Comparison of ENCODE assay signal across 1 cellular context in the genomic region with DNA sequence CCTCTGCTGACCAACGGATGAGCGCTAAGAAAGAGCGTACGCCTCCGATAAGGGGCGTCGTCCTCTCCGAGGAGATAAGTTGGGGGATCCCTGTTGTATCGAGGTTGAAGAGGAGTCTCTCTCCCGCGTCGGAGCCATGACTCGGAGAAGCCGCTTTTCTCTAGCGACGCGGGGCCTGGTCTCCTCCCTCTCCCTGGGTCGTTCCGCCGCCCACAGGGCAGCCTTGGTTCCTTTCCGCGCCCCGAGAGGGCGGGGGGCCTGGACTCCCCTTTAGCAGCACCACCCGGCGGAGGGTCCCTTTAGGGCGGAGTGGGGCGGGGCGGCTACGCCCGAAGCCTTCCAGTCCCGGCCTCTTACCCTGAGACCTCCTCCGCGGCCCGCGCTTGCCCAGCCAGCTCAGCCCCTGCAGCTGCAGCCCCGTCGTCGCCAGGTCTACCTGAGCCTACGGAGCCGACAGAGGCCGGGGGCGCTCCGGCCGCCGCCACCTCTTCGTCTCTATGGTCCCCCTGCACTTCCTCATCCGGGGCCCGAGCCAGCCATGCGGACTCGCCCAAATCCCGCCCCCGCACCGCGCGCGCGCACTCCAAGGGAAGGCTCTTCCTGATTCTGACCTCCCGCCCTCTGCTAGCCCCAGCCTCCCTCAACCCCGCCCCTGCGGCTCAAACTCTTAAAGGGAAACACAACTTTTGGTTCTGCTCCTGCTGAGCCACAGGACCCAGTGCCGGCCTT.
TF ChIP-seq lines count a peak whose summit lies in the region.

A gene (minus strand): TSS at position 497 of the 729 bp plus-strand sequence. CDS start 11,272 bp downstream, outside the sequence.

TF ChIP-seq in HepG2, 621 proteins besides CTCF, POLR2A, EP300 and RAD21 (continued from another document and continues in another):
- TF ChIP-seq, protein P1, sequence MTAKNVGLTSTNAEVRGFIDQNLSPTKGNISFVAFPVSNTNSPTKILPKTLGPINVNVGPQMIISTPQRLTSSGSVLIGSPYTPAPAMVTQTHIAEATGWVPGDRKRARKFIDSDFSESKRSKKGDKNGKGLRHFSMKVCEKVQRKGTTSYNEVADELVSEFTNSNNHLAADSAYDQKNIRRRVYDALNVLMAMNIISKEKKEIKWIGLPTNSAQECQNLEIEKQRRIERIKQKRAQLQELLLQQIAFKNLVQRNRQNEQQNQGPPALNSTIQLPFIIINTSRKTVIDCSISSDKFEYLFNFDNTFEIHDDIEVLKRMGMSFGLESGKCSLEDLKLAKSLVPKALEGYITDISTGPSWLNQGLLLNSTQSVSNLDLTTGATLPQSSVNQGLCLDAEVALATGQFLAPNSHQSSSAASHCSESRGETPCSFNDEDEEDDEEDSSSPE (CRISPR knock-in tag; IDR thresholded peaks at IDR 0.05), result peak; percentile 87
- TF ChIP-seq ZNF724P (CRISPR knock-in tag; IDR thresholded peaks at IDR 0.05; ENCODE audit: borderline replicate concordance) (peak; percentile 75; the same call in 1 of the 2 replicates), SIN3A (IDR thresholded peaks at IDR 0.05; ENCODE audit: borderline replicate concordance, low read depth, low read length) (peak; percentile 90; the same call in 1 of the 2 replicates), ZFYVE20 (CRISPR knock-in tag; IDR thresholded peaks at IDR 0.05; ENCODE audit: borderline replicate concordance, low read depth) (no peak), CHD2 (IDR thresholded peaks at IDR 0.05; ENCODE audit: low read depth, low read length) (peak; percentile 34; the same call in 1 of the 2 replicates), ATRX (CRISPR knock-in tag; IDR thresholded peaks at IDR 0.05; ENCODE audit: borderline replicate concordance) (no peak), ZNF75D (CRISPR knock-in tag; IDR thresholded peaks at IDR 0.05; ENCODE audit: borderline replicate concordance) (no peak), ZNF101 (CRISPR knock-in tag; IDR thresholded peaks at IDR 0.05; ENCODE audit: borderline replicate concordance, low read depth) (no peak), PHF5A (CRISPR knock-in tag; IDR thresholded peaks at IDR 0.05; ENCODE audit: low read depth, unreplicated experiment) (no peak), SP5 (CRISPR knock-in tag; IDR thresholded peaks at IDR 0.05; ENCODE audit: borderline replicate concordance, low read depth) (peak; percentile 61), BRD4 (CRISPR knock-in tag; IDR thresholded peaks at IDR 0.05) (peak; percentile 66; the same call in 1 of the 2 replicates), ZNF317 (CRISPR knock-in tag; IDR thresholded peaks at IDR 0.05) (peak; percentile 83), FOXK1 (CRISPR knock-in tag; IDR thresholded peaks at IDR 0.05; ENCODE audit: borderline replicate concordance, low read depth) (peak; percentile 71; the same call in 1 of the 2 replicates), HCFC1 (IDR thresholded peaks at IDR 0.05; ENCODE audit: low read depth, low read length) (peak; percentile 39), ZNF333 (CRISPR knock-in tag; IDR thresholded peaks at IDR 0.05; ENCODE audit: borderline replicate concordance) (0 out of 2 replicates have a peak, but pooled peaks have one; percentile 14), HIVEP1 (CRISPR knock-in tag; IDR thresholded peaks at IDR 0.05) (peak; percentile 69; the same call in 1 of the 2 replicates), JDP2 (CRISPR knock-in tag; IDR thresholded peaks at IDR 0.05; ENCODE audit: borderline replicate concordance) (no peak), DMAP1 (CRISPR knock-in tag; IDR thresholded peaks at IDR 0.05) (peak; percentile 92), SALL2 (CRISPR knock-in tag; IDR thresholded peaks at IDR 0.05) (peak; percentile 83), ZNF749 (CRISPR knock-in tag; IDR thresholded peaks at IDR 0.05; ENCODE audit: borderline replicate concordance) (0 out of 2 replicates have a peak, but pooled peaks have one; percentile 56), ZNF121 (CRISPR knock-in tag; IDR thresholded peaks at IDR 0.05) (no peak), ZNF629 (CRISPR knock-in tag; conservative IDR thresholded peaks at IDR 0.05) (0 out of 2 replicates have a peak, but pooled peaks have one; percentile 20), RBM39 (IDR thresholded peaks at IDR 0.05; ENCODE audit: low read depth, low read length, poor library complexity, severe bottlenecking) (peak; percentile 26)
- TF ChIP-seq, protein P2, sequence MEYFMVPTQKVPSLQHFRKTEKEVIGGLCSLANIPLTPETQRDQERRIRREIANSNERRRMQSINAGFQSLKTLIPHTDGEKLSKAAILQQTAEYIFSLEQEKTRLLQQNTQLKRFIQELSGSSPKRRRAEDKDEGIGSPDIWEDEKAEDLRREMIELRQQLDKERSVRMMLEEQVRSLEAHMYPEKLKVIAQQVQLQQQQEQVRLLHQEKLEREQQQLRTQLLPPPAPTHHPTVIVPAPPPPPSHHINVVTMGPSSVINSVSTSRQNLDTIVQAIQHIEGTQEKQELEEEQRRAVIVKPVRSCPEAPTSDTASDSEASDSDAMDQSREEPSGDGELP (IDR thresholded peaks at IDR 0.05; ENCODE audit: borderline replicate concordance, low read depth), result peak; percentile 67; the same call in 1 of the 2 replicates
- TF ChIP-seq, protein P3, sequence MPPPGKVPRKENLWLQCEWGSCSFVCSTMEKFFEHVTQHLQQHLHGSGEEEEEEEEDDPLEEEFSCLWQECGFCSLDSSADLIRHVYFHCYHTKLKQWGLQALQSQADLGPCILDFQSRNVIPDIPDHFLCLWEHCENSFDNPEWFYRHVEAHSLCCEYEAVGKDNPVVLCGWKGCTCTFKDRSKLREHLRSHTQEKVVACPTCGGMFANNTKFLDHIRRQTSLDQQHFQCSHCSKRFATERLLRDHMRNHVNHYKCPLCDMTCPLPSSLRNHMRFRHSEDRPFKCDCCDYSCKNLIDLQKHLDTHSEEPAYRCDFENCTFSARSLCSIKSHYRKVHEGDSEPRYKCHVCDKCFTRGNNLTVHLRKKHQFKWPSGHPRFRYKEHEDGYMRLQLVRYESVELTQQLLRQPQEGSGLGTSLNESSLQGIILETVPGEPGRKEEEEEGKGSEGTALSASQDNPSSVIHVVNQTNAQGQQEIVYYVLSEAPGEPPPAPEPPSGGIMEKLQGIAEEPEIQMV (CRISPR knock-in tag; IDR thresholded peaks at IDR 0.05; ENCODE audit: low read depth), result peak; percentile 63; the same call in 1 of the 2 replicates
- TF ChIP-seq, protein P4, sequence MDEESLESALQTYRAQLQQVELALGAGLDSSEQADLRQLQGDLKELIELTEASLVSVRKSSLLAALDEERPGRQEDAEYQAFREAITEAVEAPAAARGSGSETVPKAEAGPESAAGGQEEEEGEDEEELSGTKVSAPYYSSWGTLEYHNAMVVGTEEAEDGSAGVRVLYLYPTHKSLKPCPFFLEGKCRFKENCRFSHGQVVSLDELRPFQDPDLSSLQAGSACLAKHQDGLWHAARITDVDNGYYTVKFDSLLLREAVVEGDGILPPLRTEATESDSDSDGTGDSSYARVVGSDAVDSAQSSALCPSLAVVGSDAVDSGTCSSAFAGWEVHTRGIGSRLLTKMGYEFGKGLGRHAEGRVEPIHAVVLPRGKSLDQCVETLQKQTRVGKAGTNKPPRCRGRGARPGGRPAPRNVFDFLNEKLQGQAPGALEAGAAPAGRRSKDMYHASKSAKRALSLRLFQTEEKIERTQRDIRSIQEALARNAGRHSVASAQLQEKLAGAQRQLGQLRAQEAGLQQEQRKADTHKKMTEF (CRISPR knock-in tag; IDR thresholded peaks at IDR 0.05), result peak; percentile 94
- TF ChIP-seq, protein P5, sequence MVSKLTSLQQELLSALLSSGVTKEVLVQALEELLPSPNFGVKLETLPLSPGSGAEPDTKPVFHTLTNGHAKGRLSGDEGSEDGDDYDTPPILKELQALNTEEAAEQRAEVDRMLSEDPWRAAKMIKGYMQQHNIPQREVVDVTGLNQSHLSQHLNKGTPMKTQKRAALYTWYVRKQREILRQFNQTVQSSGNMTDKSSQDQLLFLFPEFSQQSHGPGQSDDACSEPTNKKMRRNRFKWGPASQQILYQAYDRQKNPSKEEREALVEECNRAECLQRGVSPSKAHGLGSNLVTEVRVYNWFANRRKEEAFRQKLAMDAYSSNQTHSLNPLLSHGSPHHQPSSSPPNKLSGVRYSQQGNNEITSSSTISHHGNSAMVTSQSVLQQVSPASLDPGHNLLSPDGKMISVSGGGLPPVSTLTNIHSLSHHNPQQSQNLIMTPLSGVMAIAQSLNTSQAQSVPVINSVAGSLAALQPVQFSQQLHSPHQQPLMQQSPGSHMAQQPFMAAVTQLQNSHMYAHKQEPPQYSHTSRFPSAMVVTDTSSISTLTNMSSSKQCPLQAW (CRISPR knock-in tag; IDR thresholded peaks at IDR 0.05), result peak; percentile 63; the same call in 1 of the 2 replicates
- TF ChIP-seq, protein P6, sequence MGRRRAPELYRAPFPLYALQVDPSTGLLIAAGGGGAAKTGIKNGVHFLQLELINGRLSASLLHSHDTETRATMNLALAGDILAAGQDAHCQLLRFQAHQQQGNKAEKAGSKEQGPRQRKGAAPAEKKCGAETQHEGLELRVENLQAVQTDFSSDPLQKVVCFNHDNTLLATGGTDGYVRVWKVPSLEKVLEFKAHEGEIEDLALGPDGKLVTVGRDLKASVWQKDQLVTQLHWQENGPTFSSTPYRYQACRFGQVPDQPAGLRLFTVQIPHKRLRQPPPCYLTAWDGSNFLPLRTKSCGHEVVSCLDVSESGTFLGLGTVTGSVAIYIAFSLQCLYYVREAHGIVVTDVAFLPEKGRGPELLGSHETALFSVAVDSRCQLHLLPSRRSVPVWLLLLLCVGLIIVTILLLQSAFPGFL (CRISPR knock-in tag; IDR thresholded peaks at IDR 0.05), result no peak
- TF ChIP-seq, protein P7, sequence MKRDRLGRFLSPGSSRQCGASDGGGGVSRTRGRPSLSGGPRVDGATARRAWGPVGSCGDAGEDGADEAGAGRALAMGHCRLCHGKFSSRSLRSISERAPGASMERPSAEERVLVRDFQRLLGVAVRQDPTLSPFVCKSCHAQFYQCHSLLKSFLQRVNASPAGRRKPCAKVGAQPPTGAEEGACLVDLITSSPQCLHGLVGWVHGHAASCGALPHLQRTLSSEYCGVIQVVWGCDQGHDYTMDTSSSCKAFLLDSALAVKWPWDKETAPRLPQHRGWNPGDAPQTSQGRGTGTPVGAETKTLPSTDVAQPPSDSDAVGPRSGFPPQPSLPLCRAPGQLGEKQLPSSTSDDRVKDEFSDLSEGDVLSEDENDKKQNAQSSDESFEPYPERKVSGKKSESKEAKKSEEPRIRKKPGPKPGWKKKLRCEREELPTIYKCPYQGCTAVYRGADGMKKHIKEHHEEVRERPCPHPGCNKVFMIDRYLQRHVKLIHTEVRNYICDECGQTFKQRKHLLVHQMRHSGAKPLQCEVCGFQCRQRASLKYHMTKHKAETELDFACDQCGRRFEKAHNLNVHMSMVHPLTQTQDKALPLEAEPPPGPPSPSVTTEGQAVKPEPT (CRISPR knock-in tag; IDR thresholded peaks at IDR 0.05; ENCODE audit: low read depth), result 0 out of 2 replicates have a peak, but pooled peaks have one; percentile 41
- TF ChIP-seq, protein P8, sequence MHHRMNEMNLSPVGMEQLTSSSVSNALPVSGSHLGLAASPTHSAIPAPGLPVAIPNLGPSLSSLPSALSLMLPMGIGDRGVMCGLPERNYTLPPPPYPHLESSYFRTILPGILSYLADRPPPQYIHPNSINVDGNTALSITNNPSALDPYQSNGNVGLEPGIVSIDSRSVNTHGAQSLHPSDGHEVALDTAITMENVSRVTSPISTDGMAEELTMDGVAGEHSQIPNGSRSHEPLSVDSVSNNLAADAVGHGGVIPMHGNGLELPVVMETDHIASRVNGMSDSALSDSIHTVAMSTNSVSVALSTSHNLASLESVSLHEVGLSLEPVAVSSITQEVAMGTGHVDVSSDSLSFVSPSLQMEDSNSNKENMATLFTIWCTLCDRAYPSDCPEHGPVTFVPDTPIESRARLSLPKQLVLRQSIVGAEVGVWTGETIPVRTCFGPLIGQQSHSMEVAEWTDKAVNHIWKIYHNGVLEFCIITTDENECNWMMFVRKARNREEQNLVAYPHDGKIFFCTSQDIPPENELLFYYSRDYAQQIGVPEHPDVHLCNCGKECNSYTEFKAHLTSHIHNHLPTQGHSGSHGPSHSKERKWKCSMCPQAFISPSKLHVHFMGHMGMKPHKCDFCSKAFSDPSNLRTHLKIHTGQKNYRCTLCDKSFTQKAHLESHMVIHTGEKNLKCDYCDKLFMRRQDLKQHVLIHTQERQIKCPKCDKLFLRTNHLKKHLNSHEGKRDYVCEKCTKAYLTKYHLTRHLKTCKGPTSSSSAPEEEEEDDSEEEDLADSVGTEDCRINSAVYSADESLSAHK (CRISPR knock-in tag; IDR thresholded peaks at IDR 0.05; ENCODE audit: borderline replicate concordance), result peak; percentile 66; the same call in 1 of the 2 replicates
- TF ChIP-seq, protein P9, sequence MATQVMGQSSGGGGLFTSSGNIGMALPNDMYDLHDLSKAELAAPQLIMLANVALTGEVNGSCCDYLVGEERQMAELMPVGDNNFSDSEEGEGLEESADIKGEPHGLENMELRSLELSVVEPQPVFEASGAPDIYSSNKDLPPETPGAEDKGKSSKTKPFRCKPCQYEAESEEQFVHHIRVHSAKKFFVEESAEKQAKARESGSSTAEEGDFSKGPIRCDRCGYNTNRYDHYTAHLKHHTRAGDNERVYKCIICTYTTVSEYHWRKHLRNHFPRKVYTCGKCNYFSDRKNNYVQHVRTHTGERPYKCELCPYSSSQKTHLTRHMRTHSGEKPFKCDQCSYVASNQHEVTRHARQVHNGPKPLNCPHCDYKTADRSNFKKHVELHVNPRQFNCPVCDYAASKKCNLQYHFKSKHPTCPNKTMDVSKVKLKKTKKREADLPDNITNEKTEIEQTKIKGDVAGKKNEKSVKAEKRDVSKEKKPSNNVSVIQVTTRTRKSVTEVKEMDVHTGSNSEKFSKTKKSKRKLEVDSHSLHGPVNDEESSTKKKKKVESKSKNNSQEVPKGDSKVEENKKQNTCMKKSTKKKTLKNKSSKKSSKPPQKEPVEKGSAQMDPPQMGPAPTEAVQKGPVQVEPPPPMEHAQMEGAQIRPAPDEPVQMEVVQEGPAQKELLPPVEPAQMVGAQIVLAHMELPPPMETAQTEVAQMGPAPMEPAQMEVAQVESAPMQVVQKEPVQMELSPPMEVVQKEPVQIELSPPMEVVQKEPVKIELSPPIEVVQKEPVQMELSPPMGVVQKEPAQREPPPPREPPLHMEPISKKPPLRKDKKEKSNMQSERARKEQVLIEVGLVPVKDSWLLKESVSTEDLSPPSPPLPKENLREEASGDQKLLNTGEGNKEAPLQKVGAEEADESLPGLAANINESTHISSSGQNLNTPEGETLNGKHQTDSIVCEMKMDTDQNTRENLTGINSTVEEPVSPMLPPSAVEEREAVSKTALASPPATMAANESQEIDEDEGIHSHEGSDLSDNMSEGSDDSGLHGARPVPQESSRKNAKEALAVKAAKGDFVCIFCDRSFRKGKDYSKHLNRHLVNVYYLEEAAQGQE (IDR thresholded peaks at IDR 0.05; ENCODE audit: borderline replicate concordance in 1 of 2, low read depth in 1 of 2, low read length in 2 of 2), result no peak; a peak in 1 of 4 replicates
- TF ChIP-seq, protein P10, sequence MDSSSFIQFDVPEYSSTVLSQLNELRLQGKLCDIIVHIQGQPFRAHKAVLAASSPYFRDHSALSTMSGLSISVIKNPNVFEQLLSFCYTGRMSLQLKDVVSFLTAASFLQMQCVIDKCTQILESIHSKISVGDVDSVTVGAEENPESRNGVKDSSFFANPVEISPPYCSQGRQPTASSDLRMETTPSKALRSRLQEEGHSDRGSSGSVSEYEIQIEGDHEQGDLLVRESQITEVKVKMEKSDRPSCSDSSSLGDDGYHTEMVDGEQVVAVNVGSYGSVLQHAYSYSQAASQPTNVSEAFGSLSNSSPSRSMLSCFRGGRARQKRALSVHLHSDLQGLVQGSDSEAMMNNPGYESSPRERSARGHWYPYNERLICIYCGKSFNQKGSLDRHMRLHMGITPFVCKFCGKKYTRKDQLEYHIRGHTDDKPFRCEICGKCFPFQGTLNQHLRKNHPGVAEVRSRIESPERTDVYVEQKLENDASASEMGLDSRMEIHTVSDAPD (CRISPR knock-in tag; IDR thresholded peaks at IDR 0.05), result no peak; the same call in 1 of the 2 replicates
